Comparison of ENCODE assay signal across 15 cellular contexts in genomic region chr22:38860291-38861169, GRCh38.
DNase-seq lines count a peak whose midpoint lies in the region; ATAC-seq lines count a peak whose summit lies in the region.
"Had no signal": no experiment of that assay in that cellular context is flagged by ENCODE, and none has a peak within 500 bp of the region (broad histone marks: within the 10 kb centered on the region; RNA-seq: fewer than 3 reads in every experiment).

No MANE protein-coding gene starts in this region.

- H3K27me3 Mint-ChIP-seq in effector memory CD8-positive, alpha-beta T cell, result no peaks in the 10 kb centered on the region
- no peaks in the 10 kb centered on the region for H3K27me3 Mint-ChIP-seq in stimulated activated naive CD8-positive, alpha-beta T cell treated with anti-CD3 and anti-CD28 coated beads, Interleukin-15, Interleukin-2, amounts not matched to agents 100 ng/mL and 50 ng/mL, for 24 hours
- H3K27me3 Mint-ChIP-seq: activated T-helper 17 cell treated with anti-CD3 and anti-CD28 coated beads, Interleukin-2, amount 50 U/mL, for 72 hours had no signal

- H3K36me3 Mint-ChIP-seq in effector memory CD8-positive, alpha-beta T cell (ENCODE audit: insufficient read depth), result peaks cover 37% of the 10 kb centered on the region
- no peaks in the 10 kb centered on the region for H3K36me3 Mint-ChIP-seq in stimulated activated naive CD8-positive, alpha-beta T cell treated with anti-CD3 and anti-CD28 coated beads, Interleukin-15, Interleukin-2, amounts not matched to agents 100 ng/mL and 50 ng/mL, for 24 hours (ENCODE audit: low read depth)

- peak overlapping the region in 1 of 2 donors; percentile 21 for H3K4me3 Mint-ChIP-seq in effector memory CD8-positive, alpha-beta T cell
- H3K4me3 Mint-ChIP-seq in stimulated activated naive CD8-positive, alpha-beta T cell treated with anti-CD3 and anti-CD28 coated beads, Interleukin-15, Interleukin-2, amounts not matched to agents 100 ng/mL and 50 ng/mL, for 24 hours, result no peak overlapping the region
- H3K4me3 Mint-ChIP-seq: activated T-helper 17 cell treated with anti-CD3 and anti-CD28 coated beads, Interleukin-2, amount 50 U/mL, for 72 hours; B cell had no signal

- no peaks in the 10 kb centered on the region for H3K9me3 Mint-ChIP-seq in effector memory CD8-positive, alpha-beta T cell
- H3K9me3 Mint-ChIP-seq in stimulated activated naive CD8-positive, alpha-beta T cell treated with anti-CD3 and anti-CD28 coated beads, Interleukin-15, Interleukin-2, amounts not matched to agents 100 ng/mL and 50 ng/mL, for 24 hours, result no peaks in the 10 kb centered on the region
- H3K9me3 Mint-ChIP-seq: activated T-helper 17 cell treated with anti-CD3 and anti-CD28 coated beads, Interleukin-2, amount 50 U/mL, for 72 hours had no signal

- H3K4me1 Mint-ChIP-seq in effector memory CD8-positive, alpha-beta T cell (ENCODE audit: low read depth in 2 of 2), result peaks cover 4 to 9% of the 10 kb centered on the region in 2 donors
- peaks cover 10% of the 10 kb centered on the region for H3K4me1 Mint-ChIP-seq in stimulated activated naive CD8-positive, alpha-beta T cell treated with anti-CD3 and anti-CD28 coated beads, Interleukin-15, Interleukin-2, amounts not matched to agents 100 ng/mL and 50 ng/mL, for 24 hours (ENCODE audit: low read depth)

- peak; percentile 48 for DNase-seq in stimulated activated CD4-positive, alpha-beta T cell treated with anti-CD3 and anti-CD28 coated beads, Interleukin-15, amount 100 ng/mL, for 24 hours
- DNase-seq in stimulated activated CD4-positive, alpha-beta T cell treated with anti-CD3 and anti-CD28 coated beads, Interleukin-1b, Interleukin-23, amount 100 ng/mL, for 48 hours, result no peak
- DNase-seq in NCI-H510A (lab: John Stamatoyannopoulos, UW), result peak; percentile 44
- DNase-seq in effector memory CD8-positive, alpha-beta T cell, result no peak
- no peak for DNase-seq in effector CD8-positive, alpha-beta T cell (lab: John Stamatoyannopoulos, UW)
- DNase-seq: colonic mucosa, erythroblast, kidney, NCI-H1694, T1000 had no signal

- H3K27ac Mint-ChIP-seq in effector memory CD8-positive, alpha-beta T cell, result peak overlapping the region; percentile 22 to 44
- peak overlapping the region; percentile 31 for H3K27ac Mint-ChIP-seq in stimulated activated naive CD8-positive, alpha-beta T cell treated with anti-CD3 and anti-CD28 coated beads, Interleukin-15, Interleukin-2, amounts not matched to agents 100 ng/mL and 50 ng/mL, for 24 hours
- H3K27ac Mint-ChIP-seq: activated T-helper 17 cell treated with anti-CD3 and anti-CD28 coated beads, Interleukin-2, amount 50 U/mL, for 72 hours had no signal

- no peak for ATAC-seq in effector memory CD8-positive, alpha-beta T cell (replicated peaks)
- ATAC-seq in HG03571 (IDR thresholded peaks at IDR 0.05; ENCODE audit: unreplicated experiment) (no peak), GM21526 (IDR thresholded peaks at IDR 0.05; ENCODE audit: low FRiP score, unreplicated experiment) (no peak)
- ATAC-seq: activated T-helper 17 cell treated with anti-CD3 and anti-CD28 coated beads, Interleukin-2, amount 50 U/mL, for 72 hours had no signal

Comparison
In these comparisons a context has a peak if more than half of its experiments do, and no peak if none do; other contexts are left out.
1. DNase-seq: peak in stimulated activated CD4-positive, alpha-beta T cell treated with anti-CD3 and anti-CD28 coated beads, Interleukin-15, amount 100 ng/mL, for 24 hours (single experiment) and NCI-H510A (single experiment); none in stimulated activated CD4-positive, alpha-beta T cell treated with anti-CD3 and anti-CD28 coated beads, Interleukin-1b, Interleukin-23, amount 100 ng/mL, for 48 hours (single experiment), effector memory CD8-positive, alpha-beta T cell (0 of 3) and effector CD8-positive, alpha-beta T cell (single experiment).